ENCODE assay signal across 26 cellular contexts in the genomic region with DNA sequence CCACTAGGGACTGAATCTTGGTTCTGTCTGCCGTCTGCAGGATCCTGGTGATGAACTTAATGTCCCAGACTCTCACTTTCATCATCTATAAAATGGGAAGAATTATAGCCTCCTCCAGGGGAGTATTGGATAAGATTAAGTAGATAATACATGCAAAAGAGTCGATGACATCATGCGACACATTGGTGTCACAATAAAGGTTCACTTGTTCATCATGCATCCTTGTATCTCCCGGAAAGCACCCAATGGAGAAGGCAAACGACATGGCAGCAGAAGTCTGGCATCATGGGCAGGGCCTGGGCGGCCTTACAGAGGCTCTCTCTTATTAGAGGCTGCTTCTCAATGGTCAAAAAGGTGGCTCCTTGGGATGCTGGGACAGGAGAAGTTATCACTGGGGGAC.
"Had no signal": no experiment of that assay in that cellular context is flagged by ENCODE, and none has a peak within 500 bp of the region (broad histone marks: within the 10 kb centered on the region; RNA-seq: fewer than 3 reads in every experiment).

No MANE protein-coding gene starts in this region.

- H3K36me3 ChIP-seq: left lung, lower lobe of right lung, pancreas, prostate gland, sigmoid colon, spleen, suprapubic skin, thoracic aorta, tibial artery, upper lobe of right lung had no signal

- H3K27ac ChIP-seq: left lung, lower lobe of right lung, pancreas, prostate gland, sigmoid colon, spleen, suprapubic skin, thoracic aorta, tibial artery, upper lobe of right lung had no signal

- H3K4me3 ChIP-seq: left lung, lower lobe of right lung, pancreas, prostate gland, sigmoid colon, spleen, suprapubic skin, thoracic aorta, tibial artery, upper lobe of right lung had no signal

- H3K4me1 ChIP-seq: lower lobe of right lung, pancreas, prostate gland, sigmoid colon, suprapubic skin, tibial artery, upper lobe of right lung had no signal

- ATAC-seq: left colon; left lung; lower lobe of right lung; naive thymus-derived CD8-positive, alpha-beta T cell; pancreas; right cardiac atrium; stimulated activated effector memory CD8-positive, alpha-beta T cell treated with anti-CD3 and anti-CD28 coated beads, Interleukin-12 subunit alpha, Interleukin-12 subunit beta, amount 100 ng/mL, for 72 hours; upper lobe of right lung had no signal

- H3K9me3 ChIP-seq: left lung, lower lobe of right lung, pancreas, prostate gland, sigmoid colon, suprapubic skin, thoracic aorta, tibial artery, upper lobe of right lung had no signal

- DNase-seq: hypothalamus; immature natural killer cell; kidney; left colon; left lung; lower lobe of right lung; mammary epithelial cell; mesenchymal stem cell; naive thymus-derived CD8-positive, alpha-beta T cell; nucleus accumbens; pancreas; posterior cingulate gyrus; retina; right cardiac atrium; sigmoid colon; small intestine; spleen; stimulated activated CD4-positive, alpha-beta T cell treated with anti-CD3 and anti-CD28 coated beads, Interleukin-4, amount 100 ng/mL, for 24 hours; stimulated activated naive CD4-positive, alpha-beta T cell; tibial artery; trophoblast cell; upper lobe of right lung had no signal
